Comparison of ENCODE assay signal across 8 cellular contexts in genomic region chr4:2937146-2937857, GRCh38. TPM values are rescaled to one million over a fixed set of nuclear protein-coding genes. Genes with fewer than 3 reads are reported as not detected.
DNase-seq lines count a peak whose midpoint lies in the region; ATAC-seq, FAIRE-seq and TF ChIP-seq lines count a peak whose summit lies in the region.

No MANE protein-coding gene starts in this region.

- no peaks in the 10 kb centered on the region for H3K27me3 ChIP-seq in sigmoid colon
- no peaks in the 10 kb centered on the region for H3K27me3 ChIP-seq in mesendoderm (ENCODE audit: insufficient read depth, low read length, poor library complexity)
- no peaks in the 10 kb centered on the region for H3K27me3 ChIP-seq in heart right ventricle

- H3K79me1 ChIP-seq in mesendoderm (ENCODE audit: low read length), result peaks cover 11% of the 10 kb centered on the region

- H3K4me3 ChIP-seq in choroid plexus epithelial cell (ENCODE audit: low read depth, low read length) (no peak overlapping the region), sigmoid colon (no peak overlapping the region), mesendoderm (ENCODE audit: low read length) (no peak overlapping the region), heart right ventricle (no peak overlapping the region)

- H2BK5ac ChIP-seq in mesendoderm (ENCODE audit: low read length), result no peak overlapping the region

- intact Hi-C loops in sigmoid colon (cut with DNase I), result no loop called here
- intact Hi-C loops in heart right ventricle (cut with DNase I), result loop anchor here in 7 of 10 donors (5.0 to 10.0 kb wide), 4 partner anchors 93 to 183 kb away; partner anchors contain the start of genes TNIP2 (in 2 of the 7) and ADD1 (in 1 of the 7)

- no peak overlapping the region for H3K4ac ChIP-seq in mesendoderm (ENCODE audit: low read depth, low read length)

- FAIRE-seq in GM12892 (lab: Jason Lieb, UNC), result no peak

- no peak overlapping the region for H2BK120ac ChIP-seq in mesendoderm (ENCODE audit: low read depth, low read length)

- no peak overlapping the region for H3K23ac ChIP-seq in mesendoderm (ENCODE audit: low read length)

- TF ChIP-seq POLR2A in GM12892 (IDR thresholded peaks at IDR 0.05; ENCODE audit: low read depth, low read length), result peak; percentile 76
- no peak for TF ChIP-seq POLR2A in sigmoid colon (IDR thresholded peaks at IDR 0.05)

- 76 to 79% methylated on average over 23 of the region's 23 CpGs for WGBS in sigmoid colon, 2 donors
- no CpG with 5 or more reads among the region's 23 CpGs for WGBS in mesendoderm (ENCODE audit: extremely low coverage, insufficient coverage, low lambda C conversion rate)
- 70 to 74% methylated on average over 23 of the region's 23 CpGs for WGBS in heart right ventricle, 2 donors

- no peak overlapping the region for H4K8ac ChIP-seq in mesendoderm (ENCODE audit: low read depth, low read length)

- TF ChIP-seq EP300 in sigmoid colon (IDR thresholded peaks at IDR 0.05), result no peak

- H3K9me3 ChIP-seq in sigmoid colon (no peaks in the 10 kb centered on the region), heart right ventricle (no peaks in the 10 kb centered on the region)

- H3K4me2 ChIP-seq in mesendoderm (ENCODE audit: low read length), result no peak overlapping the region

- TF ChIP-seq CTCF in choroid plexus epithelial cell (conservative IDR thresholded peaks at IDR 0.05; ENCODE audit: low read depth, low read length), result no peak
- no peak for TF ChIP-seq CTCF in sigmoid colon (IDR thresholded peaks at IDR 0.05)
- TF ChIP-seq CTCF in heart right ventricle (IDR thresholded peaks at IDR 0.05), result no peak

- H2AK5ac ChIP-seq in mesendoderm (ENCODE audit: low read length), result no peak overlapping the region

- no peak overlapping the region for H3K9ac ChIP-seq in mesendoderm (ENCODE audit: low read length)

- H3K18ac ChIP-seq in mesendoderm (ENCODE audit: low read length), result no peak overlapping the region

- no peak for DNase-seq in GM12892 (ENCODE audit: insufficient read length)
- peak; percentile 48 for DNase-seq in NCI-H2196 treated with DMSO at 0.1 percent for 48 hours (lab: John Stamatoyannopoulos, UW; ENCODE audit: unreplicated experiment)
- DNase-seq in choroid plexus epithelial cell (ENCODE audit: low read depth), result peak; percentile 68
- peak; percentile 66 for DNase-seq in sigmoid colon
- no peak for DNase-seq in T1000 (lab: John Stamatoyannopoulos, UW)
- no peak for DNase-seq in mesendoderm
- no peak for DNase-seq in heart right ventricle

- no peak overlapping the region for H4K5ac ChIP-seq in mesendoderm (ENCODE audit: low read length)

- H3K36me3 ChIP-seq in sigmoid colon, result peaks cover 13 to 52% (median 36%) of the 10 kb centered on the region in 4 donors
- peaks cover 24% of the 10 kb centered on the region for H3K36me3 ChIP-seq in mesendoderm (ENCODE audit: control insufficient read depth, insufficient read depth, low read length)
- peaks cover 0 to 59% (median 31%) of the 10 kb centered on the region in 9 donors for H3K36me3 ChIP-seq in heart right ventricle

- H3K79me2 ChIP-seq in mesendoderm (ENCODE audit: control insufficient read depth, insufficient read depth, low read length), result peaks cover 4% of the 10 kb centered on the region

- ATAC-seq in heart right ventricle (no peak), GM21390 (IDR thresholded peaks at IDR 0.05; ENCODE audit: unreplicated experiment) (no peak)

- no peak overlapping the region for H3K56ac ChIP-seq in mesendoderm (ENCODE audit: low read length)

- H3K27ac ChIP-seq in sigmoid colon, result no peak overlapping the region
- no peak overlapping the region for H3K27ac ChIP-seq in mesendoderm (ENCODE audit: low read depth, low read length)
- H3K27ac ChIP-seq in heart right ventricle, result no peak overlapping the region

- no peak overlapping the region for H2BK15ac ChIP-seq in mesendoderm (replicated peaks; ENCODE audit: low read depth)

- H3K4me1 ChIP-seq in sigmoid colon, result peaks cover 0 to 36% (median 29%) of the 10 kb centered on the region in 4 donors
- H3K4me1 ChIP-seq in mesendoderm (ENCODE audit: control insufficient read depth, low read depth, low read length), result peaks cover 2% of the 10 kb centered on the region
- H3K4me1 ChIP-seq in heart right ventricle, result peaks cover 4 to 42% (median 38%) of the 10 kb centered on the region in 9 donors

RNA-seq across cellular contexts. Expression of gene NOP14, which starts 25.9 kb away (rescaled TPM):
- polyA plus RNA-seq in GM12892 (2012; ENCODE audit: missing spikeins), result 36.9 TPM
- total RNA-seq in sigmoid colon (10 to 100 TPM; 12.5 to 19.1 (median 15.1) TPM), heart right ventricle (10 to 100 TPM; 12.4 to 24.0 (median 17.3) TPM)
- polyA plus RNA-seq in sigmoid colon (10 to 100 TPM; 10.4 to 26.0 (median 12.6) TPM), heart right ventricle (10 to 100 TPM; 12.5 to 19.1 TPM)
- polyA plus RNA-seq in mesendoderm (2013, experiment 1 of 2), result 61.2 TPM
- 60.6 TPM for polyA plus RNA-seq in mesendoderm (2013, experiment 2 of 2)

RNA-seq across cellular contexts. Expression of gene GRK4, which starts 26.1 kb away (rescaled TPM):
- 3.7 TPM for polyA plus RNA-seq in GM12892 (2012; ENCODE audit: missing spikeins)
- total RNA-seq in sigmoid colon (10 to 100 TPM in 1 of 4 donors, 1 to 10 TPM in 3; 3.9 to 10.2 (median 6.7) TPM), heart right ventricle (10 to 100 TPM in 6 of 10 donors, 1 to 10 TPM in 4; 6.2 to 13.4 (median 10.3) TPM)
- polyA plus RNA-seq in sigmoid colon (1 to 10 TPM in 2 of 3 donors, under 1 TPM in 1; 0.60 to 1.6 (median 1.4) TPM), heart right ventricle (10 to 100 TPM in 1 of 2 donors, 1 to 10 TPM in 1; 4.7 to 24.5 TPM)
- 1.2 TPM for polyA plus RNA-seq in mesendoderm (2013, experiment 1 of 2)
- polyA plus RNA-seq in mesendoderm (2013, experiment 2 of 2), result 1.2 TPM

Comparison
In these comparisons a context has a peak if more than half of its experiments do, and no peak if none do; other contexts are left out.
1. DNase-seq: peak in NCI-H2196 treated with DMSO at 0.1 percent for 48 hours (single experiment), choroid plexus epithelial cell (single experiment) and sigmoid colon (single experiment); none in GM12892 (single experiment), T1000 (single experiment), mesendoderm (single experiment) and heart right ventricle (0 of 2).